In genomic region chr11:87908086-87908485, GRCh38 we compare ENCODE assay signal across 9 cellular contexts.
"Had no signal": no experiment of that assay in that cellular context is flagged by ENCODE, and none has a peak within 500 bp of the region (broad histone marks: within the 10 kb centered on the region; RNA-seq: fewer than 3 reads in every experiment).

No MANE protein-coding gene starts in this region.

- ATAC-seq: HCT116, K562 had no signal

- H3K4me3 ChIP-seq: GM23248, HAP-1, K562 had no signal

- DNase-seq: GM23248, GOT3, H7, HFFc6, IMR-90, KG1 had no signal

- H3K4me3 Mint-ChIP-seq: HFFc6 had no signal

- H3K27ac Mint-ChIP-seq: HFFc6 had no signal

- H3K4me1 ChIP-seq: HAP-1 had no signal

- H3K27ac ChIP-seq: GM23248 had no signal

- H3K9ac ChIP-seq: GM23248 had no signal

- H3K36me3 ChIP-seq: HAP-1 had no signal
